1 cellular context compared by ENCODE assay signal in the genomic region with DNA sequence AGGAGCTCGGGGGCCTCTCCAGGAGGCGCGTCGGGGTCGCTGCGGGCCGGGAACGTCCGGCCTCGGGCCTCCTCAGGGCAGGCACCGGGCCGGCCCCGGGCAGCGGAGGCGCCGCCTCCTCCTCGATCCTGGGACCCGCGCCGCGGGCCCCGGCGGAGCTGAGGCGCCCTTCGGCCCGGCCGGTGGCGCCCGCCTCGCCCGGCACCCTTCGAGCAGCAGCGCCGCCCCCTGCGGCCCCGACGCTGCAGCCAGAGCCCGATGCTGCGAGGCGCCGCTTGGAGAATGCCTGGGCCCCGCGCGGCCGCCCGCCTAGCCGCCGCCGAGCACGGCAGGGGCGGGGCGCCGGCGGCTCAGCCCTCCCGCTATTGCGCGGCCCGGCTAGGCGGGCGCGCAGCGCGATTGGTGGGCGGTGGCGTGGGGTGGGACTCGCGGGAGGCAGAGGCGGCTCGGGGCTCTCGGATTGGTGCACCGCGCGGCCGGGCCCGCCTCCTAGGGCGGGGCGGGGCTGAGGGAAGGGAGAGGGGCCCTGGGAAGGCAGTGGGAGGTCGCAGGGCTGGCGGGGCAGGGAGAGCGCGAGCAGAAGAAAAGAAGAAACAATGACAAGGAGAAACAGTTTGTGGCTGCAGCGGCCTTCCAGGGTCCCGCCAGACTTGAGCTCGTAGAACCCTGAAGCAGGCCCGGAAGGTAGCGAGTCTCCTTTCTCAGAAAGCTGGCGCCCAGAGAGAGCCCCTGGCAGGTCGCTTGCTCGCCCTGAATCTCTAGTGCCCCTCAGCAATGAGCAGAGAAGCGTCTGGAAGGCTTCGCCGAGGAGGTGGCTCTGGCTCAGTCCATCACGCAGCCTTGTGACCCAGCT.
A peak's percentile ranks its signal among the peaks of the same experiment; 100 is the strongest.
TF ChIP-seq lines count a peak whose summit lies in the region.

EEIG1 (minus strand) TSS at position 284 of the 853 bp plus-strand sequence. CDS start 852 bp downstream, outside the sequence.

TF ChIP-seq in HepG2, 621 proteins besides CTCF, POLR2A, EP300 and RAD21 (continued from another document):
- TF ChIP-seq TFDP1 (CRISPR knock-in tag; IDR thresholded peaks at IDR 0.05; ENCODE audit: borderline replicate concordance) (no peak), PHF5A (CRISPR knock-in tag; IDR thresholded peaks at IDR 0.05; ENCODE audit: low read depth, unreplicated experiment) (no peak), ZNF782 (CRISPR knock-in tag; IDR thresholded peaks at IDR 0.05; ENCODE audit: borderline replicate concordance) (no peak), NFE2L2 (IDR thresholded peaks at IDR 0.05; ENCODE audit: low read length) (no peak), NR2C2 (CRISPR knock-in tag; IDR thresholded peaks at IDR 0.05; ENCODE audit: borderline replicate concordance) (no peak), ZNF816 (CRISPR knock-in tag; IDR thresholded peaks at IDR 0.05; ENCODE audit: borderline replicate concordance) (no peak), ZNF317 (CRISPR knock-in tag; IDR thresholded peaks at IDR 0.05) (no peak), TEAD2 (CRISPR knock-in tag; IDR thresholded peaks at IDR 0.05) (no peak), SP140L (CRISPR knock-in tag; IDR thresholded peaks at IDR 0.05; ENCODE audit: borderline replicate concordance) (no peak), CHD4 (IDR thresholded peaks at IDR 0.05; ENCODE audit: borderline replicate concordance, low read length) (no peak), PCBP1 (IDR thresholded peaks at IDR 0.05; ENCODE audit: borderline replicate concordance, low read depth, low read length) (no peak), ZNF792 (CRISPR knock-in tag; IDR thresholded peaks at IDR 0.05) (no peak), ZNF572 (CRISPR knock-in tag; IDR thresholded peaks at IDR 0.05) (no peak), ZNF629 (CRISPR knock-in tag; conservative IDR thresholded peaks at IDR 0.05) (no peak), ZFP36L2 (CRISPR knock-in tag; IDR thresholded peaks at IDR 0.05) (no peak), JARID2 (CRISPR knock-in tag; IDR thresholded peaks at IDR 0.05; ENCODE audit: insufficient replicate concordance) (peak; percentile 55), ZNF496 (CRISPR knock-in tag; IDR thresholded peaks at IDR 0.05; ENCODE audit: insufficient replicate concordance) (no peak), TERF1 (CRISPR knock-in tag; IDR thresholded peaks at IDR 0.05) (no peak), AGO1 (IDR thresholded peaks at IDR 0.05; ENCODE audit: low read depth, low read length, poor library complexity, severe bottlenecking) (no peak), SMARCE1 (IDR thresholded peaks at IDR 0.05; ENCODE audit: borderline replicate concordance) (no peak), NONO (IDR thresholded peaks at IDR 0.05) (no peak), NONO (CRISPR knock-in tag; conservative IDR thresholded peaks at IDR 0.05) (no peak), ZMYM3 (CRISPR knock-in tag; IDR thresholded peaks at IDR 0.05) (no peak), RORA (CRISPR knock-in tag; IDR thresholded peaks at IDR 0.05) (no peak), ZNF556 (CRISPR knock-in tag; IDR thresholded peaks at IDR 0.05; ENCODE audit: borderline replicate concordance) (no peak), EED (CRISPR knock-in tag; IDR thresholded peaks at IDR 0.05) (no peak), ZNF468 (CRISPR knock-in tag; IDR thresholded peaks at IDR 0.05) (no peak), ELF3 (CRISPR knock-in tag; IDR thresholded peaks at IDR 0.05) (0 out of 2 replicates have a peak, but pooled peaks have one; percentile 9), ZNF30 (CRISPR knock-in tag; IDR thresholded peaks at IDR 0.05) (no peak), NKX3-1 (CRISPR knock-in tag; IDR thresholded peaks at IDR 0.05) (peak; percentile 50; the same call in 1 of the 2 replicates), ZNF232 (CRISPR knock-in tag; IDR thresholded peaks at IDR 0.05; ENCODE audit: borderline replicate concordance) (0 out of 2 replicates have a peak, but pooled peaks have one; percentile 52), CENPX (CRISPR knock-in tag; IDR thresholded peaks at IDR 0.05) (no peak), ATF2 (CRISPR knock-in tag; IDR thresholded peaks at IDR 0.05) (0 out of 2 replicates have a peak, but pooled peaks have one; percentile 11), ZNF337 (CRISPR knock-in tag; IDR thresholded peaks at IDR 0.05; ENCODE audit: borderline replicate concordance, low read depth) (no peak), ZNF543 (CRISPR knock-in tag; IDR thresholded peaks at IDR 0.05) (no peak), ZNF83 (CRISPR knock-in tag; IDR thresholded peaks at IDR 0.05; ENCODE audit: borderline replicate concordance) (no peak), CAMTA2 (CRISPR knock-in tag; IDR thresholded peaks at IDR 0.05; ENCODE audit: borderline replicate concordance) (no peak)
- TF ChIP-seq, protein P1, sequence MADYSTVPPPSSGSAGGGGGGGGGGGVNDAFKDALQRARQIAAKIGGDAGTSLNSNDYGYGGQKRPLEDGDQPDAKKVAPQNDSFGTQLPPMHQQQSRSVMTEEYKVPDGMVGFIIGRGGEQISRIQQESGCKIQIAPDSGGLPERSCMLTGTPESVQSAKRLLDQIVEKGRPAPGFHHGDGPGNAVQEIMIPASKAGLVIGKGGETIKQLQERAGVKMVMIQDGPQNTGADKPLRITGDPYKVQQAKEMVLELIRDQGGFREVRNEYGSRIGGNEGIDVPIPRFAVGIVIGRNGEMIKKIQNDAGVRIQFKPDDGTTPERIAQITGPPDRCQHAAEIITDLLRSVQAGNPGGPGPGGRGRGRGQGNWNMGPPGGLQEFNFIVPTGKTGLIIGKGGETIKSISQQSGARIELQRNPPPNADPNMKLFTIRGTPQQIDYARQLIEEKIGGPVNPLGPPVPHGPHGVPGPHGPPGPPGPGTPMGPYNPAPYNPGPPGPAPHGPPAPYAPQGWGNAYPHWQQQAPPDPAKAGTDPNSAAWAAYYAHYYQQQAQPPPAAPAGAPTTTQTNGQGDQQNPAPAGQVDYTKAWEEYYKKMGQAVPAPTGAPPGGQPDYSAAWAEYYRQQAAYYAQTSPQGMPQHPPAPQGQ (CRISPR knock-in tag; IDR thresholded peaks at IDR 0.05; ENCODE audit: borderline replicate concordance), result no peak
- TF ChIP-seq, protein P2, sequence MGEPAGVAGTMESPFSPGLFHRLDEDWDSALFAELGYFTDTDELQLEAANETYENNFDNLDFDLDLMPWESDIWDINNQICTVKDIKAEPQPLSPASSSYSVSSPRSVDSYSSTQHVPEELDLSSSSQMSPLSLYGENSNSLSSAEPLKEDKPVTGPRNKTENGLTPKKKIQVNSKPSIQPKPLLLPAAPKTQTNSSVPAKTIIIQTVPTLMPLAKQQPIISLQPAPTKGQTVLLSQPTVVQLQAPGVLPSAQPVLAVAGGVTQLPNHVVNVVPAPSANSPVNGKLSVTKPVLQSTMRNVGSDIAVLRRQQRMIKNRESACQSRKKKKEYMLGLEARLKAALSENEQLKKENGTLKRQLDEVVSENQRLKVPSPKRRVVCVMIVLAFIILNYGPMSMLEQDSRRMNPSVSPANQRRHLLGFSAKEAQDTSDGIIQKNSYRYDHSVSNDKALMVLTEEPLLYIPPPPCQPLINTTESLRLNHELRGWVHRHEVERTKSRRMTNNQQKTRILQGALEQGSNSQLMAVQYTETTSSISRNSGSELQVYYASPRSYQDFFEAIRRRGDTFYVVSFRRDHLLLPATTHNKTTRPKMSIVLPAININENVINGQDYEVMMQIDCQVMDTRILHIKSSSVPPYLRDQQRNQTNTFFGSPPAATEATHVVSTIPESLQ (CRISPR knock-in tag; conservative IDR thresholded peaks at IDR 0.05), result no peak
- TF ChIP-seq, protein P3, sequence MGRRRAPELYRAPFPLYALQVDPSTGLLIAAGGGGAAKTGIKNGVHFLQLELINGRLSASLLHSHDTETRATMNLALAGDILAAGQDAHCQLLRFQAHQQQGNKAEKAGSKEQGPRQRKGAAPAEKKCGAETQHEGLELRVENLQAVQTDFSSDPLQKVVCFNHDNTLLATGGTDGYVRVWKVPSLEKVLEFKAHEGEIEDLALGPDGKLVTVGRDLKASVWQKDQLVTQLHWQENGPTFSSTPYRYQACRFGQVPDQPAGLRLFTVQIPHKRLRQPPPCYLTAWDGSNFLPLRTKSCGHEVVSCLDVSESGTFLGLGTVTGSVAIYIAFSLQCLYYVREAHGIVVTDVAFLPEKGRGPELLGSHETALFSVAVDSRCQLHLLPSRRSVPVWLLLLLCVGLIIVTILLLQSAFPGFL (CRISPR knock-in tag; IDR thresholded peaks at IDR 0.05), result no peak
- TF ChIP-seq, protein P4, sequence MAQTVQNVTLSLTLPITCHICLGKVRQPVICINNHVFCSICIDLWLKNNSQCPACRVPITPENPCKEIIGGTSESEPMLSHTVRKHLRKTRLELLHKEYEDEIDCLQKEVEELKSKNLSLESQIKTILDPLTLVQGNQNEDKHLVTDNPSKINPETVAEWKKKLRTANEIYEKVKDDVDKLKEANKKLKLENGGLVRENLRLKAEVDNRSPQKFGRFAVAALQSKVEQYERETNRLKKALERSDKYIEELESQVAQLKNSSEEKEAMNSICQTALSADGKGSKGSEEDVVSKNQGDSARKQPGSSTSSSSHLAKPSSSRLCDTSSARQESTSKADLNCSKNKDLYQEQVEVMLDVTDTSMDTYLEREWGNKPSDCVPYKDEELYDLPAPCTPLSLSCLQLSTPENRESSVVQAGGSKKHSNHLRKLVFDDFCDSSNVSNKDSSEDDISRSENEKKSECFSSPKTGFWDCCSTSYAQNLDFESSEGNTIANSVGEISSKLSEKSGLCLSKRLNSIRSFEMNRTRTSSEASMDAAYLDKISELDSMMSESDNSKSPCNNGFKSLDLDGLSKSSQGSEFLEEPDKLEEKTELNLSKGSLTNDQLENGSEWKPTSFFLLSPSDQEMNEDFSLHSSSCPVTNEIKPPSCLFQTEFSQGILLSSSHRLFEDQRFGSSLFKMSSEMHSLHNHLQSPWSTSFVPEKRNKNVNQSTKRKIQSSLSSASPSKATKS (CRISPR knock-in tag; IDR thresholded peaks at IDR 0.05), result no peak
